ENCODE assay signal across 13 cellular contexts in genomic region chr22:31871475-31871874, GRCh38.
DNase-seq lines count a peak whose midpoint lies in the region; ATAC-seq and TF ChIP-seq lines count a peak whose summit lies in the region.
"Had no signal": no experiment of that assay in that cellular context is flagged by ENCODE, and none has a peak within 500 bp of the region (broad histone marks: within the 10 kb centered on the region; RNA-seq: fewer than 3 reads in every experiment).

No MANE protein-coding gene starts in this region.

- no peaks in the 10 kb centered on the region for H3K79me2 ChIP-seq in PC-3 (ENCODE audit: low read length)

- H2AK9ac ChIP-seq in IMR-90 (replicated peaks; ENCODE audit: low read depth, low read length, poor library complexity): no peak overlapping the region

- H3K9me2 ChIP-seq in PC-3 (replicated peaks; ENCODE audit: low read length): no peaks in the 10 kb centered on the region

- 0 out of 2 replicates have a peak overlapping the region, but pooled peaks have one; percentile 49 for H3K14ac ChIP-seq in IMR-90 (replicated peaks; ENCODE audit: low read depth, low read length)

- 100% methylated on average over 1 of the region's 4 CpGs; no CpG with 5 or more reads in 1 of the 2 experiments for WGBS in IMR-90 (ENCODE audit: extremely low coverage in 2 of 2, insufficient read length in 1 of 2), 2 experiments

- H3K27me3 ChIP-seq in IMR-90 (ENCODE audit: control insufficient read depth, insufficient read depth, low read length) (no peaks in the 10 kb centered on the region), PC-3 (ENCODE audit: low read length) (no peaks in the 10 kb centered on the region), dorsolateral prefrontal cortex (no peaks in the 10 kb centered on the region), neutrophil (no peaks in the 10 kb centered on the region)
- H3K27me3 ChIP-seq: ascending aorta, testis had no signal

- H2AFZ ChIP-seq in IMR-90 (replicated peaks; ENCODE audit: low read length, poor library complexity): no peak overlapping the region
- no peak overlapping the region for H2AFZ ChIP-seq in PC-3 (ENCODE audit: low read length)

- H3K18ac ChIP-seq in IMR-90 (ENCODE audit: low read depth, low read length): no peak overlapping the region

- H4K91ac ChIP-seq in IMR-90 (ENCODE audit: insufficient read depth, low read depth, low read length): no peak overlapping the region

- in situ Hi-C loops in IMR-90 (cut with MboI; ENCODE audit: low sequenced_read_pairs): no loop called here

- no peak overlapping the region for H2BK20ac ChIP-seq in IMR-90 (ENCODE audit: low read depth, low read length)

- no peak overlapping the region for H3K4me2 ChIP-seq in IMR-90 (ENCODE audit: low read depth, low read length)
- H3K4me2 ChIP-seq in PC-3 (ENCODE audit: low read length): peak overlapping the region; percentile 50

- ATAC-seq in IMR-90 (ENCODE audit: low read depth) (no peak), PC-3 (no peak), omental fat pad (ENCODE audit: low FRiP score) (no peak)

- H3K4ac ChIP-seq in IMR-90 (ENCODE audit: low read depth, low read length): no peak overlapping the region

- no peak overlapping the region for H2BK120ac ChIP-seq in IMR-90 (ENCODE audit: low read depth, low read length)

- dilution Hi-C loops in IMR-90 (cut with HindIII; ENCODE audit: low sequenced_read_pairs, unreplicated experiment): no loop called here

- CTCF ChIA-PET in IMR-90 (lab: Yijun Ruan, JAX) (interaction anchor here (0.7 to 1.3 kb wide), 3 partner anchors 11 to 84 kb away, joined by 3 to 7 read pairs (median 3); no protein-coding TSS in a partner anchor), PC-3 (lab: Charles Lee) (interaction anchor here (0.6 to 1.2 kb wide), 4 partner anchors 26 to 113 kb away, joined by 3 to 14 read pairs (median 4); no protein-coding TSS in a partner anchor)

- H3K27ac ChIP-seq in IMR-90 (ENCODE audit: insufficient read depth, low read length) (no peak overlapping the region), PC-3 (ENCODE audit: low read length) (peak overlapping the region; percentile 94), dorsolateral prefrontal cortex (peak overlapping the region in 52 of 59 donors; percentile 0 to 87 (median 69)), neutrophil (peak overlapping the region; percentile 82)
- H3K27ac ChIP-seq: ascending aorta, testis had no signal

- peaks cover 0 to 15% of the 10 kb centered on the region in 2 experiments; a peak in 1 of 4 replicates for H3K79me1 ChIP-seq in IMR-90 (ENCODE audit: low read depth in 1 of 2, low read length in 2 of 2)

- H4K5ac ChIP-seq in IMR-90 (ENCODE audit: low read depth, low read length): no peak overlapping the region

- H3K36me3 ChIP-seq in IMR-90 (ENCODE audit: control insufficient read depth, insufficient read depth, low read length) (peaks cover 31% of the 10 kb centered on the region), PC-3 (ENCODE audit: low read depth, low read length) (no peaks in the 10 kb centered on the region), neutrophil (peaks cover 15% of the 10 kb centered on the region)

- H3K23ac ChIP-seq in IMR-90 (ENCODE audit: low read depth, low read length): 0 out of 2 replicates have a peak overlapping the region, but pooled peaks have one; percentile 12

- no peak for DNase-seq in IMR-90
- DNase-seq in PC-3: no peak
- no peak for DNase-seq in dorsolateral prefrontal cortex
- DNase-seq in SHP77 (lab: John Stamatoyannopoulos, UW): no peak
- DNase-seq in omental fat pad (ENCODE audit: low spot score): no peak
- no peak for DNase-seq in DMS153 treated with DMSO at 0.1 percent for 48 hours (lab: John Stamatoyannopoulos, UW; ENCODE audit: unreplicated experiment)
- no peak for DNase-seq in occipital lobe (lab: John Stamatoyannopoulos, UW)
- DNase-seq: DMS 273 treated with DMSO at 0.1 percent for 48 hours, NCI-H226, retina, testis had no signal

- H3K4me1 ChIP-seq in IMR-90 (ENCODE audit: control insufficient read depth, insufficient read depth, low read length) (peaks cover 7% of the 10 kb centered on the region), PC-3 (ENCODE audit: insufficient read depth, low read length) (peaks cover 38% of the 10 kb centered on the region), neutrophil (ENCODE audit: control insufficient read depth in 1 of 2, insufficient read depth in 1 of 2, low read depth in 1 of 2, low read length in 1 of 2) (peaks cover 33 to 38% of the 10 kb centered on the region in 2 experiments)
- H3K4me1 ChIP-seq: ascending aorta, testis had no signal

- no peak overlapping the region for H2BK15ac ChIP-seq in IMR-90 (ENCODE audit: low read depth, low read length)

- no peak for TF ChIP-seq POLR2A in IMR-90 (IDR thresholded peaks at IDR 0.05; ENCODE audit: low read depth, low read length)

- no peak overlapping the region for H3K56ac ChIP-seq in IMR-90 (ENCODE audit: extremely low read depth, insufficient read depth, low read length)

- POLR2A ChIA-PET in IMR-90 (lab: Charles Lee; ENCODE audit: unreplicated experiment) (no interaction called here), PC-3 (lab: Charles Lee; ENCODE audit: unreplicated experiment) (no interaction called here)

- H2BK5ac ChIP-seq in IMR-90 (ENCODE audit: low read depth, low read length, poor library complexity, severe bottlenecking): no peak overlapping the region

- H3K9me1 ChIP-seq in IMR-90 (ENCODE audit: insufficient read depth, low read length): peaks cover 30% of the 10 kb centered on the region

- peaks cover 8% of the 10 kb centered on the region for H3F3A ChIP-seq in PC-3 (ENCODE audit: low read length, unreplicated experiment)

- no peak overlapping the region for H3K4me3 ChIP-seq in IMR-90 (ENCODE audit: insufficient read depth, low read depth, low read length)
- no peak overlapping the region; the same call in 1 of the 2 replicates for H3K4me3 ChIP-seq in PC-3 (ENCODE audit: low read length)
- no peak overlapping the region for H3K4me3 ChIP-seq in dorsolateral prefrontal cortex
- no peak overlapping the region for H3K4me3 ChIP-seq in neutrophil (ENCODE audit: low read depth in 1 of 2, low read length in 1 of 2)
- H3K4me3 ChIP-seq: ascending aorta, testis had no signal

- BruUV-seq in IMR-90 (replicated peaks; lab: Mats Ljungman, UMichigan) (no TSS peak), PC-3 (replicated peaks; lab: Mats Ljungman, UMichigan) (no TSS peak)

- H4K20me1 ChIP-seq in IMR-90 (ENCODE audit: insufficient read depth, low read length): peaks cover 13% of the 10 kb centered on the region; the same call in 1 of the 2 replicates
- H4K20me1 ChIP-seq in PC-3 (ENCODE audit: low read length): no peaks in the 10 kb centered on the region

- TF ChIP-seq CTCF in IMR-90 (conservative IDR thresholded peaks at IDR 0.05; ENCODE audit: low read depth, low read length) (no peak), PC-3 (conservative IDR thresholded peaks at IDR 0.05; ENCODE audit: low read depth, low read length) (no peak), dorsolateral prefrontal cortex (IDR thresholded peaks at IDR 0.05 in 54 of 56, conservative IDR thresholded peaks at IDR 0.05 in 2 of 56; ENCODE audit: low read depth in 1 of 56, partially characterized antibody in 56 of 56) (no peak), neutrophil (IDR thresholded peaks at IDR 0.05) (no peak), omental fat pad (IDR thresholded peaks at IDR 0.05) (no peak)

- TF ChIP-seq RAD21 in IMR-90 (IDR thresholded peaks at IDR 0.05; ENCODE audit: low read length): no peak

- peak overlapping the region; percentile 47; the same call in 1 of the 2 replicates for H2AK5ac ChIP-seq in IMR-90 (ENCODE audit: low read depth, low read length)

- H3K9ac ChIP-seq in IMR-90 (ENCODE audit: low read depth, low read length): no peak overlapping the region
- H3K9ac ChIP-seq in PC-3 (ENCODE audit: low read length): peak overlapping the region; percentile 68

- H3K9me3 ChIP-seq in IMR-90 (ENCODE audit: control insufficient read depth, insufficient read depth, low read length) (no peaks in the 10 kb centered on the region), PC-3 (ENCODE audit: low read length) (no peaks in the 10 kb centered on the region), neutrophil (no peaks in the 10 kb centered on the region)
- H3K9me3 ChIP-seq: ascending aorta, testis had no signal

- intact Hi-C loops in IMR-90 (cut with micrococcal nuclease): no loop called here
- intact Hi-C loops in PC-3 (cut with micrococcal nuclease): loop anchor here (2.0 kb wide), 1 partner anchor 73 kb away; the partner anchor contains the start of gene YWHAH
- intact Hi-C loops in dorsolateral prefrontal cortex (cut with DNase I): loop anchor here in 1 of 2 donors (5.0 kb wide), 2 partner anchors 71 to 101 kb away; partner anchors contain the start of gene YWHAH

- H4K8ac ChIP-seq in IMR-90 (ENCODE audit: low read depth in 2 of 2, low read length in 2 of 2): no peak overlapping the region

TF ChIP-seq in IMR-90, 13 proteins besides CTCF, POLR2A, EP300 and RAD21 (continues in another document):
- TF ChIP-seq NFE2L2 (IDR thresholded peaks at IDR 0.05; ENCODE audit: low read depth, low read length) (no peak), MAZ (IDR thresholded peaks at IDR 0.05; ENCODE audit: borderline replicate concordance, low read depth, low read length) (no peak), CEBPB (IDR thresholded peaks at IDR 0.05; ENCODE audit: low read depth, low read length) (no peak), ELK1 (IDR thresholded peaks at IDR 0.05; ENCODE audit: borderline replicate concordance, low read depth, low read length) (no peak), MXI1 (IDR thresholded peaks at IDR 0.05; ENCODE audit: borderline replicate concordance, low read depth, low read length) (no peak), BHLHE40 (IDR thresholded peaks at IDR 0.05; ENCODE audit: low read depth, low read length) (no peak), SMC3 (IDR thresholded peaks at IDR 0.05; ENCODE audit: low read depth, low read length) (no peak), RCOR1 (IDR thresholded peaks at IDR 0.05; ENCODE audit: insufficient replicate concordance, low read length) (no peak), MAFK (IDR thresholded peaks at IDR 0.05; ENCODE audit: low read depth, low read length) (no peak), RFX5 (IDR thresholded peaks at IDR 0.05; ENCODE audit: low read depth, low read length) (no peak), CHD1 (IDR thresholded peaks at IDR 0.05; ENCODE audit: low read depth, low read length) (no peak)
